29 cellular contexts compared by ENCODE assay signal in the genomic region with DNA sequence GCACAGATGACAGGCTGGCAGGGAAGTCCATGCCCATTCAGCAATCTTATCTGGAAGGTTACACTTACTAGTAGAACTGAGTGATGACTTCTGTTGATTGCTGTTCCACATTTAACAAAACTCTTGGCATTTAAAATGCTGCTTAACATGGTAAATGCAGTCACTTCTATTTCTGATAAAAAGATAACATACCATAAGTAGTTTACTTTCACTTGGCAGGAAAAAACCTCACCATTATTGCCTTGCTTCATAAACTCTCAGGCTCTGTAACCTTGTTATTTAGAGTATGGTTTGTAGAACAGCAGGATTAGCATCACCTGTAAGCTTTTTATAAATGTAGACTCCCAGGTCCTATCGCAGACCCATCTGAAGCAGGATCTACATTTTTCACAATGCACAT.
"Had no signal": no experiment of that assay in that cellular context is flagged by ENCODE, and none has a peak within 500 bp of the region (broad histone marks: within the 10 kb centered on the region; RNA-seq: fewer than 3 reads in every experiment).

No MANE protein-coding gene starts in this region.

- FAIRE-seq: astrocyte, RCC 7860 had no signal

- H3K4me3 Mint-ChIP-seq: activated CD8-positive, alpha-beta T cell treated with anti-CD3 and anti-CD28 coated beads, Interleukin-2, amount 10 ng/mL, durations not matched to agents 7 days and 5 days; activated naive CD4-positive, alpha-beta T cell treated with anti-CD3 and anti-CD28 coated beads for 36 hours; activated naive CD8-positive, alpha-beta T cell; brain; central memory CD8-positive, alpha-beta T cell; T-helper 17 cell; WTC11 had no signal

- H3K9me3 Mint-ChIP-seq: activated naive CD4-positive, alpha-beta T cell treated with anti-CD3 and anti-CD28 coated beads for 36 hours; brain; central memory CD8-positive, alpha-beta T cell had no signal

- ATAC-seq: activated CD8-positive, alpha-beta T cell treated with anti-CD3 and anti-CD28 coated beads, Interleukin-2, amount 10 ng/mL, durations not matched to agents 7 days and 5 days; PC-3; T-helper 17 cell; WTC11 had no signal

- H3K27me3 Mint-ChIP-seq: activated naive CD8-positive, alpha-beta T cell; brain; central memory CD8-positive, alpha-beta T cell; T-helper 17 cell had no signal

- H3K27ac Mint-ChIP-seq: activated CD8-positive, alpha-beta T cell treated with anti-CD3 and anti-CD28 coated beads, Interleukin-2, amount 10 ng/mL, durations not matched to agents 7 days and 5 days; activated naive CD4-positive, alpha-beta T cell treated with anti-CD3 and anti-CD28 coated beads for 36 hours; T-helper 17 cell; WTC11 had no signal

- H3K4me3 ChIP-seq: MG63 had no signal

- H3K9me3 ChIP-seq: MG63 had no signal

- H3K36me3 ChIP-seq: MG63 had no signal

- DNase-seq: activated CD4-positive, alpha-beta T cell treated with anti-CD3 and anti-CD28 coated beads for 48 hours; activated CD4-positive, alpha-beta T cell treated with anti-CD3 and anti-CD28 coated beads, Interleukin-2, amount 50 U/mL, for 4 hours; activated CD4-positive, CD25-positive, alpha-beta regulatory T cell treated with anti-CD3 and anti-CD28 coated beads, Interleukin-2, amount 50 U/mL, for 72 hours; activated CD8-positive, alpha-beta memory T cell treated with anti-CD3 and anti-CD28 coated beads, Interleukin-2, amount 50 U/mL, for 48 hours; activated CD8-positive, alpha-beta T cell treated with anti-CD3 and anti-CD28 coated beads, Interleukin-2, amount 10 ng/mL, durations not matched to agents 7 days and 5 days; activated gamma-delta T cell; activated naive CD4-positive, alpha-beta T cell treated with anti-CD3 and anti-CD28 coated beads for 36 hours; activated T-cell treated with anti-CD3 and anti-CD28 coated beads, Interleukin-2, amount 50 U/mL, for 1 hour; amygdala; MG63; NCI-H1092 treated with DMSO at 0.1 percent for 48 hours; NCI-H1417 treated with DMSO at 0.1 percent for 48 hours; NCI-H1694 treated with DMSO at 0.1 percent for 48 hours; NCI-H2029 treated with DMSO at 0.1 percent for 48 hours; NCI-H345; NCI-H510A; NCI-H526 treated with DMSO at 0.1 percent for 48 hours; NCI-H82; NK-92 treated with Interleukin-12 subunit alpha and Interleukin-12 subunit beta, amount 100 ng/mL, for 24 hours; PC-3; SHP77 treated with DMSO at 0.1 percent for 48 hours; T-helper 17 cell; T-helper 9 cell had no signal

- H3K27me3 ChIP-seq: MG63 had no signal
